Comparison of ENCODE assay signal across 31 cellular contexts in the genomic region with DNA sequence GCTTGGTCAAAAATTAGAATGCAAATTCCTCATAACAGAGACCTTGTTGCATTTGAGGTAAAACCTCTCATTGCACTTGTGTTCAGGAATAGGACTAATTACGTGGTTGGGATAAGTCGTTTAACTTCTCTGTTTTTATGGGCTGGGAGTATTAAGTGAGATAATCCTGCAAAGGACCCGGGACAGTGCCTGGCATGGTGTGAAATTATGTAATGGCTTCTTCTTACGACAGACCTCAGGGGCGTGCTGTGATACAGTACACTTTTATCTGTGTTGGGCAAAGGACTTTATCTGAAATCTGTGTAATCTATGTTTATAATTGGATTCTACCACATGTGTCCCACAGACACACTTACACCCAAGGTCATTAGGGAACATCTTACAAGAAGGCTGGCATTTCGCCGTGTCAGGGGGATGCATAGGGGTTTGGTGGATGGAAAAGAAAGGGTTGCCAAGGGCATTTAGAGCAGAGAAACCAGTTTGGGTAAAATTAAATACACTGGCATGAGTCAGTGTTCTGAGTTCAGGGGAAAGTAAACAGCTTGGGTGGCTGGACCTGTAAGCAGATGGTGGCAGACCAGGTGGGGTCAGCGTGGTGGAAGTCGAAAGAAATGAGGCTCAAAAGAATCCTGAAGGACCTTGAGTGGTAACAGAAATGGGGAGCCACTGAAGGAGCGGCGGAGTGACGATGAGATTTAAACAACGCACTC. TPM values are rescaled to one million over a fixed set of nuclear protein-coding genes. Genes with fewer than 3 reads are reported as not detected.
DNase-seq lines count a peak whose midpoint lies in the region; ATAC-seq, FAIRE-seq and TF ChIP-seq lines count a peak whose summit lies in the region.
"Had no signal": no experiment of that assay in that cellular context is flagged by ENCODE, and none has a peak within 500 bp of the region (broad histone marks: within the 10 kb centered on the region; RNA-seq: fewer than 3 reads in every experiment).

No MANE protein-coding gene starts in this region.

- TF ChIP-seq EP300 in K562 (IDR thresholded peaks at IDR 0.05; ENCODE audit: low read length) = no peak

- no peaks in the 10 kb centered on the region for H3K9me3 ChIP-seq in K562 (replicated peaks; ENCODE audit: control insufficient read depth, insufficient read depth, low read depth, low read length)
- H3K9me3 ChIP-seq: esophagus muscularis mucosa, gastrocnemius medialis, left lung, right atrium auricular region, testis had no signal

- peaks cover 3% of the 10 kb centered on the region for H3K9me1 ChIP-seq in K562 (ENCODE audit: control insufficient read depth, insufficient read depth, low read length)

- in situ Hi-C loops in K562 (cut with MboI) = no loop called here

- no peak overlapping the region for H3K4me2 ChIP-seq in K562 (ENCODE audit: insufficient read depth, low read length)

- no peak overlapping the region for H2AFZ ChIP-seq in K562 (ENCODE audit: low read depth, low read length)
- H2AFZ ChIP-seq: parathyroid adenoma had no signal

- ATAC-seq in K562 = no peak
- ATAC-seq: gastrocnemius medialis, left lung had no signal

- no peak for FAIRE-seq in K562 (lab: Jason Lieb, UNC)
- FAIRE-seq in urothelium cell line (lab: Jason Lieb, UNC) = peak; percentile 40
- FAIRE-seq: RCC 7860 had no signal

- peaks cover 12% of the 10 kb centered on the region for H3K4me1 Mint-ChIP-seq in activated naive CD4-positive, alpha-beta T cell treated with anti-CD3 and anti-CD28 coated beads, Interleukin-2, amount 10 ng/mL, durations not matched to agents 7 days and 5 days
- H3K4me1 Mint-ChIP-seq: nephron had no signal

- TF ChIP-seq RAD21 in K562 (CRISPR knock-in tag; conservative IDR thresholded peaks at IDR 0.05 in 1 of 2, IDR thresholded peaks at IDR 0.05 in 1 of 2) = no peak

- no peak overlapping the region for H3K9ac ChIP-seq in K562 (ENCODE audit: insufficient read depth in 1 of 2, low read depth in 2 of 2, low read length in 2 of 2)
- H3K9ac ChIP-seq: parathyroid adenoma had no signal

- intact Hi-C loops in K562 (cut with micrococcal nuclease) = no loop called here

- POLR2A ChIA-PET in K562 (lab: Yijun Ruan, JAX) = interaction anchor here (1.0 kb wide), 2 partner anchors 12 to 17 kb away, joined by 3 read pairs; a partner anchor contains a TSS

- H3K27ac Mint-ChIP-seq in activated naive CD4-positive, alpha-beta T cell treated with anti-CD3 and anti-CD28 coated beads, Interleukin-2, amount 10 ng/mL, durations not matched to agents 7 days and 5 days = peak overlapping the region; percentile 34
- H3K27ac Mint-ChIP-seq: H9; immature natural killer cell; nephron; T-helper 2 cell treated with Interferon-gamma antibody and Interleukin-4, amounts not matched to agents 5 μg/mL and 100 μg/mL, for 36 hours had no signal

- H3K27me3 ChIP-seq in K562 (ENCODE audit: control insufficient read depth in 2 of 2, insufficient read depth in 2 of 2, low read length in 2 of 2) = no peaks in the 10 kb centered on the region
- H3K27me3 ChIP-seq: esophagus muscularis mucosa, gastrocnemius medialis, left lung, right atrium auricular region, testis had no signal

- WGBS in K562 (ENCODE audit: insufficient coverage, low coverage, missing lambda C conversion rate) = 92% methylated on average over 13 of the region's 13 CpGs

- TF ChIP-seq CTCF in NB4 (IDR thresholded peaks at IDR 0.05; ENCODE audit: low read depth, low read length) (no peak), K562 (IDR thresholded peaks at IDR 0.05 in 2 of 3, conservative IDR thresholded peaks at IDR 0.05 in 1 of 3; ENCODE audit: insufficient read depth in 2 of 3, low read depth in 1 of 3, low read length in 3 of 3) (no peak)

- H3K4me3 ChIP-seq in NB4 (ENCODE audit: low read depth, low read length) (no peak overlapping the region), K562 (no peak overlapping the region)
- H3K4me3 ChIP-seq: cardiac muscle cell, coronary artery, esophagus muscularis mucosa, gastrocnemius medialis, left lung, right atrium auricular region, testis had no signal

- H3K27me3 Mint-ChIP-seq in activated naive CD4-positive, alpha-beta T cell treated with anti-CD3 and anti-CD28 coated beads, Interleukin-2, amount 10 ng/mL, durations not matched to agents 7 days and 5 days = no peaks in the 10 kb centered on the region

- H3K36me3 ChIP-seq in K562 (ENCODE audit: control insufficient read depth, insufficient read depth, low read length) = peaks cover 77% of the 10 kb centered on the region
- H3K36me3 ChIP-seq: cardiac muscle cell, esophagus muscularis mucosa, gastrocnemius medialis, right atrium auricular region had no signal

- H3K9me3 Mint-ChIP-seq in activated naive CD4-positive, alpha-beta T cell treated with anti-CD3 and anti-CD28 coated beads, Interleukin-2, amount 10 ng/mL, durations not matched to agents 7 days and 5 days = no peaks in the 10 kb centered on the region
- H3K9me3 Mint-ChIP-seq: CD14-positive monocyte; H9; immature natural killer cell; nephron; T-helper 2 cell treated with Interferon-gamma antibody and Interleukin-4, amounts not matched to agents 5 μg/mL and 100 μg/mL, for 36 hours had no signal

- no peak overlapping the region for H3K4me3 Mint-ChIP-seq in activated naive CD4-positive, alpha-beta T cell treated with anti-CD3 and anti-CD28 coated beads, Interleukin-2, amount 10 ng/mL, durations not matched to agents 7 days and 5 days
- H3K4me3 Mint-ChIP-seq: CD14-positive monocyte; H9; immature natural killer cell; nephron; T-helper 2 cell treated with Interferon-gamma antibody and Interleukin-4, amounts not matched to agents 5 μg/mL and 100 μg/mL, for 36 hours had no signal

- H3K4me1 ChIP-seq in K562 (replicated peaks in 1 of 2; ENCODE audit: control insufficient read depth in 2 of 2, insufficient read depth in 2 of 2, low read length in 2 of 2) = peaks cover 9 to 13% of the 10 kb centered on the region in 2 experiments; a peak in 4 of 5 replicates
- H3K4me1 ChIP-seq: esophagus muscularis mucosa, gastrocnemius medialis, left lung, parathyroid adenoma, right atrium auricular region, testis had no signal

- no peak overlapping the region for H3K27ac ChIP-seq in K562 (ENCODE audit: extremely low read depth, low read depth, low read length)
- H3K27ac ChIP-seq: cardiac muscle cell, coronary artery, esophagus muscularis mucosa, gastrocnemius medialis, left lung, parathyroid adenoma, right atrium auricular region, testis, VCaP had no signal

- TF ChIP-seq POLR2A in NB4 (IDR thresholded peaks at IDR 0.05; ENCODE audit: extremely low read depth, insufficient read length) = no peak
- no peak for TF ChIP-seq POLR2A in K562 (conservative IDR thresholded peaks at IDR 0.05)

- H3K79me2 ChIP-seq in K562 (ENCODE audit: control insufficient read depth, insufficient read depth, low read length) = peaks cover 32% of the 10 kb centered on the region
- H3K79me2 ChIP-seq: parathyroid adenoma had no signal

- BruUV-seq in K562 (replicated peaks; lab: Mats Ljungman, UMichigan) = TSS peak; percentile 9

- no peaks in the 10 kb centered on the region for H4K20me1 ChIP-seq in K562 (replicated peaks; ENCODE audit: control insufficient read depth, insufficient read depth, low read length)

- CTCF ChIA-PET in activated naive CD4-positive, alpha-beta T cell treated with anti-CD3 and anti-CD28 coated beads, Interleukin-2, amount 10 ng/mL, durations not matched to agents 7 days and 5 days (lab: Charles Lee) = no interaction called here
- CTCF ChIA-PET in K562 (lab: Yijun Ruan, JAX; ENCODE audit: low intra/inter-chr PET ratio) = no interaction called here

- H3K36me3 Mint-ChIP-seq in activated naive CD4-positive, alpha-beta T cell treated with anti-CD3 and anti-CD28 coated beads, Interleukin-2, amount 10 ng/mL, durations not matched to agents 7 days and 5 days = peaks cover 11% of the 10 kb centered on the region

- no peak for DNase-seq in activated naive CD4-positive, alpha-beta T cell treated with anti-CD3 and anti-CD28 coated beads, Interleukin-2, amount 10 ng/mL, durations not matched to agents 7 days and 5 days
- no peak for DNase-seq in activated naive CD4-positive, alpha-beta T cell treated with Interleukin-2 at 50 U/mL for 16 hours
- DNase-seq in NB4 (ENCODE audit: low read depth) (peak; percentile 59), K562 (ENCODE audit: extremely low read depth in 1 of 4, low spot score in 3 of 4) (no peak), urothelium cell line (ENCODE audit: low spot score) (no peak), NCI-H226 (no peak)
- DNase-seq in stimulated activated CD4-positive, alpha-beta T cell treated with anti-CD3 and anti-CD28 coated beads, Interleukin-12 subunit alpha, Interleukin-12 subunit beta, amount 100 ng/mL, for 4 hours = no peak
- DNase-seq: activated CD4-positive, alpha-beta T cell treated with anti-CD3 and anti-CD28 coated beads for 48 hours; activated gamma-delta T cell; amygdala; EL; gastrocnemius medialis; H9; hippocampal formation; immature natural killer cell; left lung; midbrain; NCI-H2081; stimulated activated CD4-positive, alpha-beta T cell treated with anti-CD3 and anti-CD28 coated beads, Interleukin-4, amount 100 ng/mL, for 24 hours; stimulated activated naive CD4-positive, alpha-beta T cell; testis had no signal

RNA-seq across cellular contexts. Expression of a gene that starts 17.2 kb away (rescaled TPM):
- total RNA-seq in K562 (2011; cell fraction: chromatin; rRNA removed; ENCODE audit: low replicate concordance) = 29.7 and 29.9 TPM in 2 replicates
- total RNA-seq in K562 (2011; cell fraction: nucleolus; rRNA removed) = 20.7 and 24.2 TPM in 2 replicates
- 33.1 and 37.2 TPM in 2 replicates for total RNA-seq in K562 (2011; cell fraction: nucleoplasm; rRNA removed)
- 67.0 and 69.1 TPM in 2 replicates for total RNA-seq in K562 (2014; rRNA removed)
- 62.1 and 69.8 TPM in 2 replicates for total RNA-seq in K562 (2014; rRNA removed; fragmentation: Illumina TruSeq; extraction: Trizol)
- total RNA-seq in K562 (2015; rRNA removed; fragmentation: Illumina TruSeq; extraction: Trizol) = 67.9 and 70.4 TPM in 2 replicates
- total RNA-seq in K562 (2021) = 83.5 and 84.9 TPM in 2 replicates
- polyA plus RNA-seq in K562 (2011; rRNA removed) = 82.3 and 87.4 TPM in 2 replicates
- polyA plus RNA-seq in K562 (2011; cell fraction: cytosol; rRNA removed) = 68.8 and 69.8 TPM in 2 replicates
- 48.5 and 53.8 TPM in 2 replicates for polyA plus RNA-seq in K562 (2011; cell fraction: nucleus; rRNA removed)
- polyA plus RNA-seq in K562 (2012) = 65.1 and 70.9 TPM in 2 replicates
- 85.1 and 90.7 TPM in 2 replicates for polyA plus RNA-seq in K562 (2014; fragmentation: Illumina TruSeq; extraction: Trizol)
- 100 to 1,000 TPM; 114 to 177 TPM for polyA plus RNA-seq in K562 (2014; fragmentation: Nextera tagmentation; extraction: Ambion mirVana)
- polyA plus RNA-seq in K562 (2014; rRNA removed) = 80.1 and 85.0 TPM in 2 replicates
- 46.4 and 55.6 TPM in 2 replicates for polyA minus RNA-seq in K562 (2011; rRNA and poly(A)+ RNA removed)
- 29.6 and 30.2 TPM in 2 replicates for polyA minus RNA-seq in K562 (2011; cell fraction: cytosol; rRNA and poly(A)+ RNA removed)
- 10.8 and 20.4 TPM in 2 replicates for polyA minus RNA-seq in K562 (2011; cell fraction: nucleus; rRNA and poly(A)+ RNA removed)

RNA-seq across cellular contexts. Expression of a gene that starts 39.2 kb away (rescaled TPM):
- total RNA-seq in K562 (2011; cell fraction: chromatin; rRNA removed; ENCODE audit: low replicate concordance) = 63.3 and 67.4 TPM in 2 replicates
- 45.1 and 50.9 TPM in 2 replicates for total RNA-seq in K562 (2011; cell fraction: nucleolus; rRNA removed)
- total RNA-seq in K562 (2011; cell fraction: nucleoplasm; rRNA removed) = 43.0 and 48.2 TPM in 2 replicates
- total RNA-seq in K562 (2014; rRNA removed) = 26.7 and 27.1 TPM in 2 replicates
- 23.4 and 29.3 TPM in 2 replicates for total RNA-seq in K562 (2014; rRNA removed; fragmentation: Illumina TruSeq; extraction: Trizol)
- 25.3 and 25.6 TPM in 2 replicates for total RNA-seq in K562 (2015; rRNA removed; fragmentation: Illumina TruSeq; extraction: Trizol)
- total RNA-seq in K562 (2021) = 27.8 and 36.8 TPM in 2 replicates
- 53.2 and 53.8 TPM in 2 replicates for polyA plus RNA-seq in K562 (2011; rRNA removed)
- 52.4 and 52.9 TPM in 2 replicates for polyA plus RNA-seq in K562 (2011; cell fraction: cytosol; rRNA removed)
- 28.9 and 33.6 TPM in 2 replicates for polyA plus RNA-seq in K562 (2011; cell fraction: nucleus; rRNA removed)
- 18.6 and 19.4 TPM in 2 replicates for polyA plus RNA-seq in K562 (2012)
- 35.3 and 41.6 TPM in 2 replicates for polyA plus RNA-seq in K562 (2014; fragmentation: Illumina TruSeq; extraction: Trizol)
- polyA plus RNA-seq in K562 (2014; fragmentation: Nextera tagmentation; extraction: Ambion mirVana) = 1 to 10 TPM; 8.1 to 8.8 TPM
- polyA plus RNA-seq in K562 (2014; rRNA removed) = 21.7 and 30.0 TPM in 2 replicates
- 56.7 and 57.5 TPM in 2 replicates for polyA minus RNA-seq in K562 (2011; rRNA and poly(A)+ RNA removed)
- polyA minus RNA-seq in K562 (2011; cell fraction: cytosol; rRNA and poly(A)+ RNA removed) = 39.3 and 40.1 TPM in 2 replicates
- 26.0 and 37.0 TPM in 2 replicates for polyA minus RNA-seq in K562 (2011; cell fraction: nucleus; rRNA and poly(A)+ RNA removed)
- total RNA-seq: H9 had no signal
- polyA plus RNA-seq: cardiac muscle cell had no signal

RNA-seq across cellular contexts. Expression of a gene that starts 58.8 kb away (rescaled TPM):
- total RNA-seq in K562 (2011; cell fraction: chromatin; rRNA removed; ENCODE audit: low replicate concordance) = 81.3 and 104 TPM in 2 replicates
- total RNA-seq in K562 (2011; cell fraction: nucleolus; rRNA removed) = 51.9 and 54.7 TPM in 2 replicates
- 67.5 and 68.8 TPM in 2 replicates for total RNA-seq in K562 (2011; cell fraction: nucleoplasm; rRNA removed)
- total RNA-seq in K562 (2014; rRNA removed) = 30.8 and 36.3 TPM in 2 replicates
- 53.4 and 55.2 TPM in 2 replicates for total RNA-seq in K562 (2014; rRNA removed; fragmentation: Illumina TruSeq; extraction: Trizol)
- 43.7 and 45.6 TPM in 2 replicates for total RNA-seq in K562 (2015; rRNA removed; fragmentation: Illumina TruSeq; extraction: Trizol)
- total RNA-seq in K562 (2021) = 44.4 and 48.9 TPM in 2 replicates
- polyA plus RNA-seq in K562 (2011; rRNA removed) = 76.6 and 92.5 TPM in 2 replicates
- polyA plus RNA-seq in K562 (2011; cell fraction: cytosol; rRNA removed) = 77.7 and 92.2 TPM in 2 replicates
- 81.7 and 87.2 TPM in 2 replicates for polyA plus RNA-seq in K562 (2011; cell fraction: nucleus; rRNA removed)
- 31.3 and 43.1 TPM in 2 replicates for polyA plus RNA-seq in K562 (2012)
- 48.1 and 56.6 TPM in 2 replicates for polyA plus RNA-seq in K562 (2014; fragmentation: Illumina TruSeq; extraction: Trizol)
- polyA plus RNA-seq in K562 (2014; fragmentation: Nextera tagmentation; extraction: Ambion mirVana) = 100 to 1,000 TPM in 1 of 2 experiments, 10 to 100 TPM in 1; 74.1 to 110 TPM
- polyA plus RNA-seq in K562 (2014; rRNA removed) = 33.5 and 40.7 TPM in 2 replicates
- polyA minus RNA-seq in K562 (2011; rRNA and poly(A)+ RNA removed) = 157 and 159 TPM in 2 replicates
- polyA minus RNA-seq in K562 (2011; cell fraction: cytosol; rRNA and poly(A)+ RNA removed) = 48.8 and 68.1 TPM in 2 replicates
- polyA minus RNA-seq in K562 (2011; cell fraction: nucleus; rRNA and poly(A)+ RNA removed) = 30.7 and 57.5 TPM in 2 replicates

RNA-seq across cellular contexts. Expression of a gene that starts 59.2 kb away (rescaled TPM):
- 35.2 and 46.4 TPM in 2 replicates for total RNA-seq in K562 (2011; cell fraction: chromatin; rRNA removed; ENCODE audit: low replicate concordance)
- 29.4 and 33.6 TPM in 2 replicates for total RNA-seq in K562 (2011; cell fraction: nucleolus; rRNA removed)
- 34.9 and 36.8 TPM in 2 replicates for total RNA-seq in K562 (2011; cell fraction: nucleoplasm; rRNA removed)
- 72.7 and 78.4 TPM in 2 replicates for total RNA-seq in K562 (2014; rRNA removed)
- 113 and 126 TPM in 2 replicates for total RNA-seq in K562 (2014; rRNA removed; fragmentation: Illumina TruSeq; extraction: Trizol)
- 102 and 105 TPM in 2 replicates for total RNA-seq in K562 (2015; rRNA removed; fragmentation: Illumina TruSeq; extraction: Trizol)
- 97.4 and 101 TPM in 2 replicates for total RNA-seq in K562 (2021)
- 112 and 148 TPM in 2 replicates for polyA plus RNA-seq in K562 (2011; rRNA removed)
- 82.8 and 98.1 TPM in 2 replicates for polyA plus RNA-seq in K562 (2011; cell fraction: cytosol; rRNA removed)
- polyA plus RNA-seq in K562 (2011; cell fraction: nucleus; rRNA removed) = 52.9 and 65.0 TPM in 2 replicates
- polyA plus RNA-seq in K562 (2012) = 70.5 and 75.3 TPM in 2 replicates
- polyA plus RNA-seq in K562 (2014; fragmentation: Illumina TruSeq; extraction: Trizol) = 128 and 162 TPM in 2 replicates
- polyA plus RNA-seq in K562 (2014; fragmentation: Nextera tagmentation; extraction: Ambion mirVana) = 100 to 1,000 TPM; 130 to 153 TPM
- 105 and 106 TPM in 2 replicates for polyA plus RNA-seq in K562 (2014; rRNA removed)
- polyA minus RNA-seq in K562 (2011; rRNA and poly(A)+ RNA removed) = 99.4 and 104 TPM in 2 replicates
- polyA minus RNA-seq in K562 (2011; cell fraction: cytosol; rRNA and poly(A)+ RNA removed) = 43.0 and 57.1 TPM in 2 replicates
- 16.3 and 31.1 TPM in 2 replicates for polyA minus RNA-seq in K562 (2011; cell fraction: nucleus; rRNA and poly(A)+ RNA removed)
